In the genomic region with DNA sequence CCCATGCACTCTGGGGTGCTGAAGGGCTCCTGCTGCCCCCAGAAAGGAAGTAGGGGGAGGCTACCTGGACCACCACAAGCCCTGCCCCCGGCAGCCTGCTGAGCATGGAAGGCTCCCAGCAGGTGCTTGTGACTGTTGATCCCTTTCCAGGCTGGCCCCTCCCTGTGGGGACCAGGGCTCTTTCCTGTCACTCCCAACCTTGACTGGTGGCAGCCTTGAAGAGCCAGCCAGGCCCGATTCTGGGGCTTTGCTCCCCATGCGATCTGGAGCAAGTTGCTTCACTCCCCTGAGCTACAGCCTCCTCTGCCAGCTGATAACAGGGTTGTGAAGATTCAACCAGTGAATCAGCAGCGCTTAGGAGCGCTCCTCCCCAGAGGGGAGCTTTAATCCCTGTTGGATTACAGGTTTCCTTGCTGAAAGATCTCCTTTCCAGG, we compare ENCODE assay signal across 17 cellular contexts. TPM values are rescaled to one million over a fixed set of nuclear protein-coding genes. Genes with fewer than 3 reads are reported as not detected.
DNase-seq lines count a peak whose midpoint lies in the region; ATAC-seq, FAIRE-seq and TF ChIP-seq lines count a peak whose summit lies in the region.
"Had no signal": no experiment of that assay in that cellular context is flagged by ENCODE, and none has a peak within 500 bp of the region (broad histone marks: within the 10 kb centered on the region; RNA-seq: fewer than 3 reads in every experiment).

No MANE protein-coding gene starts in this region.

- no peak for TF ChIP-seq RAD21 in K562 (CRISPR knock-in tag; conservative IDR thresholded peaks at IDR 0.05 in 1 of 2, IDR thresholded peaks at IDR 0.05 in 1 of 2)

- no peaks in the 10 kb centered on the region for H3K9me3 ChIP-seq in MM.1S (replicated peaks; ENCODE audit: insufficient read depth, low read length)
- no peaks in the 10 kb centered on the region for H3K9me3 ChIP-seq in K562 (replicated peaks; ENCODE audit: control insufficient read depth, insufficient read depth, low read depth, low read length)
- H3K9me3 ChIP-seq in skeletal muscle tissue (ENCODE audit: control insufficient read depth in 3 of 3, low read length in 3 of 3) = no peaks in the 10 kb centered on the region
- H3K9me3 ChIP-seq: BE2C, pancreas had no signal

- no peak for TF ChIP-seq POLR2A in K562 (conservative IDR thresholded peaks at IDR 0.05)

- H3K9me2 ChIP-seq in MM.1S (replicated peaks; ENCODE audit: insufficient read depth, low read length) = no peaks in the 10 kb centered on the region

- in situ Hi-C loops in K562 (cut with MboI) = no loop called here

- H3K27me3 ChIP-seq in MM.1S (replicated peaks; ENCODE audit: insufficient read depth, low read length) (no peaks in the 10 kb centered on the region), K562 (ENCODE audit: control insufficient read depth in 2 of 2, insufficient read depth in 2 of 2, low read length in 2 of 2) (no peaks in the 10 kb centered on the region), skeletal muscle tissue (ENCODE audit: control insufficient read depth in 3 of 3, insufficient read depth in 3 of 3, low read length in 3 of 3) (peaks cover 9 to 11% (median 10%) of the 10 kb centered on the region in 3 donors)

- peaks cover 40% of the 10 kb centered on the region for H3K4me1 ChIP-seq in MM.1S (ENCODE audit: low read length)
- H3K4me1 ChIP-seq in K562 (replicated peaks in 1 of 2; ENCODE audit: control insufficient read depth in 2 of 2, insufficient read depth in 2 of 2, low read length in 2 of 2) = peaks cover 23 to 36% of the 10 kb centered on the region in 2 experiments; a peak in 4 of 5 replicates
- H3K4me1 ChIP-seq in skeletal muscle tissue (ENCODE audit: control insufficient read depth in 3 of 3, insufficient read depth in 3 of 3, low read length in 3 of 3) = peaks cover 22 to 47% (median 39%) of the 10 kb centered on the region in 3 donors
- H3K4me1 ChIP-seq: BE2C had no signal

- BruUV-seq in K562 (replicated peaks; lab: Mats Ljungman, UMichigan) = no TSS peak

- no peak overlapping the region for H3K4me2 ChIP-seq in MM.1S (ENCODE audit: low read depth, low read length)
- H3K4me2 ChIP-seq in K562 (ENCODE audit: insufficient read depth, low read length) = no peak overlapping the region
- H3K4me2 ChIP-seq: GM23338 had no signal

- no peak overlapping the region for H2AFZ ChIP-seq in MM.1S (ENCODE audit: low read length)
- no peak overlapping the region for H2AFZ ChIP-seq in K562 (ENCODE audit: low read depth, low read length)
- H2AFZ ChIP-seq: GM23338 had no signal

- no peak for TF ChIP-seq CTCF in GM20000 (IDR thresholded peaks at IDR 0.05; ENCODE audit: extremely low read depth, missing control alignments)
- no peak for TF ChIP-seq CTCF in MM.1S (IDR thresholded peaks at IDR 0.05; ENCODE audit: low read length)
- no peak for TF ChIP-seq CTCF in K562 (IDR thresholded peaks at IDR 0.05 in 2 of 3, conservative IDR thresholded peaks at IDR 0.05 in 1 of 3; ENCODE audit: insufficient read depth in 2 of 3, low read depth in 1 of 3, low read length in 3 of 3)

- CTCF ChIA-PET in K562 (lab: Yijun Ruan, JAX; ENCODE audit: low intra/inter-chr PET ratio) = no interaction called here

- H3K36me3 ChIP-seq in MM.1S (replicated peaks; ENCODE audit: insufficient read depth, low read length) (no peaks in the 10 kb centered on the region; the same call in 1 of the 2 replicates), K562 (ENCODE audit: control insufficient read depth, insufficient read depth, low read length) (peaks cover 24% of the 10 kb centered on the region; the same call in 2 of the 3 replicates), skeletal muscle tissue (ENCODE audit: control insufficient read depth in 3 of 3, insufficient read depth in 3 of 3, low read length in 3 of 3) (peaks cover 14 to 27% (median 14%) of the 10 kb centered on the region in 3 donors)

- H3F3A ChIP-seq in MM.1S (ENCODE audit: insufficient read depth, low read length) = peaks cover 22% of the 10 kb centered on the region

- no peaks in the 10 kb centered on the region for H4K20me1 ChIP-seq in MM.1S (ENCODE audit: insufficient read depth, low read length)
- no peaks in the 10 kb centered on the region for H4K20me1 ChIP-seq in K562 (replicated peaks; ENCODE audit: control insufficient read depth, insufficient read depth, low read length)

- H3K9ac ChIP-seq in MM.1S (ENCODE audit: low read length) (no peak overlapping the region), K562 (ENCODE audit: insufficient read depth in 1 of 2, low read depth in 2 of 2, low read length in 2 of 2) (peak overlapping the region in 1 of 2 experiments; percentile 75; a peak in 1 of 4 replicates), skeletal muscle tissue (ENCODE audit: low read depth in 1 of 3, low read length in 3 of 3) (peak overlapping the region; percentile 8 to 57 (median 38))

- peak overlapping the region; percentile 64; the same call in 1 of the 2 replicates for H3K27ac ChIP-seq in MM.1S (ENCODE audit: low read length)
- no peak overlapping the region for H3K27ac ChIP-seq in K562 (ENCODE audit: extremely low read depth, low read depth, low read length)
- no peak overlapping the region for H3K27ac ChIP-seq in skeletal muscle tissue (ENCODE audit: low read depth, low read length)
- H3K27ac ChIP-seq: pancreas had no signal

- TF ChIP-seq EP300 in K562 (IDR thresholded peaks at IDR 0.05; ENCODE audit: low read length) = no peak

- H3K9me1 ChIP-seq in K562 (ENCODE audit: control insufficient read depth, insufficient read depth, low read length) = no peaks in the 10 kb centered on the region

- H3K4me3 ChIP-seq in MM.1S (ENCODE audit: low read length) = no peak overlapping the region
- H3K4me3 ChIP-seq in K562 = no peak overlapping the region
- no peak overlapping the region for H3K4me3 ChIP-seq in skeletal muscle tissue (ENCODE audit: low read length in 3 of 3)
- H3K4me3 ChIP-seq: GM23338, pancreas had no signal

- FAIRE-seq in K562 (lab: Jason Lieb, UNC) = peak; percentile 60
- FAIRE-seq: pancreas had no signal

- intact Hi-C loops in K562 (cut with micrococcal nuclease) = no loop called here

- H3K79me2 ChIP-seq in MM.1S (ENCODE audit: low read length) (peaks cover 21% of the 10 kb centered on the region), K562 (ENCODE audit: control insufficient read depth, insufficient read depth, low read length) (peaks cover 17% of the 10 kb centered on the region)

- ATAC-seq in K562 (peak; percentile 58), GM19324 (IDR thresholded peaks at IDR 0.05; ENCODE audit: low FRiP score, unreplicated experiment) (no peak), HG02588 (IDR thresholded peaks at IDR 0.05; ENCODE audit: unreplicated experiment) (no peak)
- ATAC-seq: GM23338, left lobe of liver, pancreas had no signal

- DNase-seq in GM20000 (ENCODE audit: low spot score) (peak; percentile 11), MM.1S (no peak), K562 (ENCODE audit: extremely low read depth in 1 of 4, low spot score in 3 of 4) (peak in 2 of 4 experiments; percentile 53 to 64), NCI-H1092 (lab: John Stamatoyannopoulos, UW) (no peak)
- DNase-seq: activated CD4-positive, alpha-beta T cell treated with anti-CD3 and anti-CD28 coated beads for 48 hours; activated naive CD4-positive, alpha-beta T cell treated with anti-CD3 and anti-CD28 coated beads, Interleukin-2, amount 10 ng/mL, durations not matched to agents 7 days and 5 days; BE2C; DMS 273 treated with DMSO at 0.1 percent for 48 hours; NCI-H146; pancreas; stimulated activated CD4-positive, alpha-beta T cell treated with anti-CD3 and anti-CD28 coated beads, Interleukin-4, amount 100 ng/mL, for 24 hours had no signal

- POLR2A ChIA-PET in K562 (lab: Yijun Ruan, JAX) = interaction anchor here (0.6 to 3.3 kb wide), 8 partner anchors 8 to 149 kb away, joined by 3 to 13 read pairs (median 4); partner anchors contain the start of genes CATSPER1 and CFL1

- WGBS in K562 (ENCODE audit: insufficient coverage, low coverage, missing lambda C conversion rate) = 16% methylated on average over 5 of the region's 5 CpGs

RNA-seq across cellular contexts. Expression of gene CST6, which starts 4.6 kb away (rescaled TPM):
- not detected in 2 replicates for total RNA-seq in K562 (2011; cell fraction: chromatin; rRNA removed; ENCODE audit: low replicate concordance)
- total RNA-seq in K562 (2011; cell fraction: nucleolus; rRNA removed) = not detected in 2 replicates
- total RNA-seq in K562 (2011; cell fraction: nucleoplasm; rRNA removed) = not detected in 2 replicates
- total RNA-seq in K562 (2014; rRNA removed) (not detected in 2 replicates), K562 (2014; rRNA removed; fragmentation: Illumina TruSeq; extraction: Trizol) (not detected in 2 replicates), K562 (2015; rRNA removed; fragmentation: Illumina TruSeq; extraction: Trizol) (not detected in 2 replicates), K562 (2021) (not detected in 2 replicates), skeletal muscle tissue (not detected)
- polyA plus RNA-seq in K562 (2011; rRNA removed) (not detected in 2 replicates), K562 (2014; fragmentation: Illumina TruSeq; extraction: Trizol) (not detected in 2 replicates), K562 (2014; fragmentation: Nextera tagmentation; extraction: Ambion mirVana) (not detected), K562 (2014; rRNA removed) (not detected in 2 replicates)
- not detected in 2 replicates for polyA plus RNA-seq in K562 (2011; cell fraction: cytosol; rRNA removed)
- not detected in 2 replicates for polyA plus RNA-seq in K562 (2011; cell fraction: nucleus; rRNA removed)
- not detected in 2 replicates for polyA plus RNA-seq in K562 (2012)
- polyA minus RNA-seq in K562 (2011; rRNA and poly(A)+ RNA removed) = not detected in 2 replicates
- not detected in 2 replicates for polyA minus RNA-seq in K562 (2011; cell fraction: cytosol; rRNA and poly(A)+ RNA removed)
- not detected in 2 replicates for polyA minus RNA-seq in K562 (2011; cell fraction: nucleus; rRNA and poly(A)+ RNA removed)
- total RNA-seq: left lobe of liver, LHCN-M2 had no signal

RNA-seq across cellular contexts. Expression of gene BANF1, which starts 4.9 kb away (rescaled TPM):
- total RNA-seq in K562 (2011; cell fraction: chromatin; rRNA removed; ENCODE audit: low replicate concordance) = 25.3 and 48.9 TPM in 2 replicates
- total RNA-seq in K562 (2011; cell fraction: nucleolus; rRNA removed) = 39.3 and 51.5 TPM in 2 replicates
- total RNA-seq in K562 (2011; cell fraction: nucleoplasm; rRNA removed) = 50.8 and 78.0 TPM in 2 replicates
- total RNA-seq in K562 (2014; rRNA removed) (108 and 137 TPM in 2 replicates), K562 (2014; rRNA removed; fragmentation: Illumina TruSeq; extraction: Trizol) (123 and 126 TPM in 2 replicates), K562 (2015; rRNA removed; fragmentation: Illumina TruSeq; extraction: Trizol) (117 and 123 TPM in 2 replicates), K562 (2021) (285 and 295 TPM in 2 replicates), skeletal muscle tissue (26.6 TPM)
- polyA plus RNA-seq in K562 (2011; rRNA removed) (160 and 218 TPM in 2 replicates), K562 (2014; fragmentation: Illumina TruSeq; extraction: Trizol) (413 and 508 TPM in 2 replicates), K562 (2014; fragmentation: Nextera tagmentation; extraction: Ambion mirVana) (100 to 1,000 TPM; 631 to 651 TPM), K562 (2014; rRNA removed) (226 and 263 TPM in 2 replicates)
- 292 and 374 TPM in 2 replicates for polyA plus RNA-seq in K562 (2011; cell fraction: cytosol; rRNA removed)
- 107 and 151 TPM in 2 replicates for polyA plus RNA-seq in K562 (2011; cell fraction: nucleus; rRNA removed)
- 188 and 324 TPM in 2 replicates for polyA plus RNA-seq in K562 (2012)
- polyA minus RNA-seq in K562 (2011; rRNA and poly(A)+ RNA removed) = 92.4 and 96.0 TPM in 2 replicates
- 40.0 and 64.2 TPM in 2 replicates for polyA minus RNA-seq in K562 (2011; cell fraction: cytosol; rRNA and poly(A)+ RNA removed)
- 18.3 and 29.5 TPM in 2 replicates for polyA minus RNA-seq in K562 (2011; cell fraction: nucleus; rRNA and poly(A)+ RNA removed)

RNA-seq across cellular contexts. Expression of gene EIF1AD, which starts 5.3 kb away (rescaled TPM):
- 89.4 and 137 TPM in 2 replicates for total RNA-seq in K562 (2011; cell fraction: chromatin; rRNA removed; ENCODE audit: low replicate concordance)
- total RNA-seq in K562 (2011; cell fraction: nucleolus; rRNA removed) = 61.6 and 76.4 TPM in 2 replicates
- 76.9 and 106 TPM in 2 replicates for total RNA-seq in K562 (2011; cell fraction: nucleoplasm; rRNA removed)
- total RNA-seq in K562 (2014; rRNA removed) = 58.7 and 63.5 TPM in 2 replicates
- 52.0 and 55.7 TPM in 2 replicates for total RNA-seq in K562 (2014; rRNA removed; fragmentation: Illumina TruSeq; extraction: Trizol)
- total RNA-seq in K562 (2015; rRNA removed; fragmentation: Illumina TruSeq; extraction: Trizol) = 54.6 and 57.2 TPM in 2 replicates
- total RNA-seq in K562 (2021) = 63.5 and 67.3 TPM in 2 replicates
- polyA plus RNA-seq in K562 (2011; rRNA removed) = 58.7 TPM in 2 replicates
- 56.6 and 67.7 TPM in 2 replicates for polyA plus RNA-seq in K562 (2011; cell fraction: cytosol; rRNA removed)
- 46.7 and 60.3 TPM in 2 replicates for polyA plus RNA-seq in K562 (2011; cell fraction: nucleus; rRNA removed)
- 28.4 and 45.6 TPM in 2 replicates for polyA plus RNA-seq in K562 (2012)
- polyA plus RNA-seq in K562 (2014; fragmentation: Illumina TruSeq; extraction: Trizol) = 66.5 and 68.6 TPM in 2 replicates
- 10 to 100 TPM; 66.9 to 98.8 TPM for polyA plus RNA-seq in K562 (2014; fragmentation: Nextera tagmentation; extraction: Ambion mirVana)
- 50.1 and 50.9 TPM in 2 replicates for polyA plus RNA-seq in K562 (2014; rRNA removed)
- 99.4 and 103 TPM in 2 replicates for polyA minus RNA-seq in K562 (2011; rRNA and poly(A)+ RNA removed)
- 45.2 and 46.6 TPM in 2 replicates for polyA minus RNA-seq in K562 (2011; cell fraction: cytosol; rRNA and poly(A)+ RNA removed)
- polyA minus RNA-seq in K562 (2011; cell fraction: nucleus; rRNA and poly(A)+ RNA removed) = 27.7 and 37.1 TPM in 2 replicates
- total RNA-seq in skeletal muscle tissue = 20.9 TPM

RNA-seq across cellular contexts. Expression of gene CATSPER1, which starts 19.1 kb away (rescaled TPM):
- total RNA-seq in K562 (2011; cell fraction: chromatin; rRNA removed; ENCODE audit: low replicate concordance) = 0.60 and 2.4 TPM in 2 replicates
- total RNA-seq in K562 (2011; cell fraction: nucleolus; rRNA removed) = 0.39 and 3.2 TPM in 2 replicates
- total RNA-seq in K562 (2011; cell fraction: nucleoplasm; rRNA removed) = 0.95 and 1.5 TPM in 2 replicates
- total RNA-seq in K562 (2014; rRNA removed) (0.04 and 0.32 TPM in 2 replicates), K562 (2014; rRNA removed; fragmentation: Illumina TruSeq; extraction: Trizol) (0.13 and 0.47 TPM in 2 replicates), K562 (2015; rRNA removed; fragmentation: Illumina TruSeq; extraction: Trizol) (0.45 and 0.47 TPM in 2 replicates), K562 (2021) (0.56 and 1.1 TPM in 2 replicates), skeletal muscle tissue (not detected)
- polyA plus RNA-seq in K562 (2011; rRNA removed) (1.4 and 3.3 TPM in 2 replicates), K562 (2014; fragmentation: Illumina TruSeq; extraction: Trizol) (0.21 and 0.46 TPM in 2 replicates), K562 (2014; fragmentation: Nextera tagmentation; extraction: Ambion mirVana) (1 to 10 TPM in 1 of 2 experiments, under 1 TPM in 1; 0.76 to 1.5 TPM), K562 (2014; rRNA removed) (0.85 and 1.1 TPM in 2 replicates)
- polyA plus RNA-seq in K562 (2011; cell fraction: cytosol; rRNA removed) = 0.84 and 3.5 TPM in 2 replicates
- 0.46 and 1.6 TPM in 2 replicates for polyA plus RNA-seq in K562 (2011; cell fraction: nucleus; rRNA removed)
- polyA plus RNA-seq in K562 (2012) = 2.2 and 2.5 TPM in 2 replicates
- 0.09 and 0.81 TPM in 2 replicates for polyA minus RNA-seq in K562 (2011; rRNA and poly(A)+ RNA removed)
- 0.86 TPM in 1 of 2 replicates, not detected in the other for polyA minus RNA-seq in K562 (2011; cell fraction: cytosol; rRNA and poly(A)+ RNA removed)
- 0.40 and 0.44 TPM in 2 replicates for polyA minus RNA-seq in K562 (2011; cell fraction: nucleus; rRNA and poly(A)+ RNA removed)
- total RNA-seq: GM23338, left lobe of liver had no signal
- polyA plus RNA-seq: GM23338 had no signal

RNA-seq across cellular contexts. Expression of gene GAL3ST3, which starts 41.7 kb away (rescaled TPM):
- not detected in 2 replicates for total RNA-seq in K562 (2011; cell fraction: chromatin; rRNA removed; ENCODE audit: low replicate concordance)
- not detected in 2 replicates for total RNA-seq in K562 (2011; cell fraction: nucleolus; rRNA removed)
- not detected in 2 replicates for total RNA-seq in K562 (2011; cell fraction: nucleoplasm; rRNA removed)
- total RNA-seq in K562 (2014; rRNA removed) = not detected in 2 replicates
- not detected in 2 replicates for total RNA-seq in K562 (2014; rRNA removed; fragmentation: Illumina TruSeq; extraction: Trizol)
- total RNA-seq in K562 (2015; rRNA removed; fragmentation: Illumina TruSeq; extraction: Trizol) = not detected in 2 replicates
- total RNA-seq in K562 (2021) = not detected in 2 replicates
- polyA plus RNA-seq in K562 (2011; rRNA removed) = not detected in 2 replicates
- not detected in 2 replicates for polyA plus RNA-seq in K562 (2011; cell fraction: cytosol; rRNA removed)
- not detected in 2 replicates for polyA plus RNA-seq in K562 (2011; cell fraction: nucleus; rRNA removed)
- not detected in 2 replicates for polyA plus RNA-seq in K562 (2012)
- not detected in 2 replicates for polyA plus RNA-seq in K562 (2014; fragmentation: Illumina TruSeq; extraction: Trizol)
- polyA plus RNA-seq in K562 (2014; fragmentation: Nextera tagmentation; extraction: Ambion mirVana) = not detected
- polyA plus RNA-seq in K562 (2014; rRNA removed) = not detected in 2 replicates
- polyA minus RNA-seq in K562 (2011; rRNA and poly(A)+ RNA removed) = not detected in 2 replicates
- polyA minus RNA-seq in K562 (2011; cell fraction: cytosol; rRNA and poly(A)+ RNA removed) = not detected in 2 replicates
- not detected in 2 replicates for polyA minus RNA-seq in K562 (2011; cell fraction: nucleus; rRNA and poly(A)+ RNA removed)
- total RNA-seq in skeletal muscle tissue = under 0.01 TPM
- total RNA-seq: left lobe of liver, LHCN-M2 had no signal
